ENCODE assay signal across 9 cellular contexts in the genomic region with DNA sequence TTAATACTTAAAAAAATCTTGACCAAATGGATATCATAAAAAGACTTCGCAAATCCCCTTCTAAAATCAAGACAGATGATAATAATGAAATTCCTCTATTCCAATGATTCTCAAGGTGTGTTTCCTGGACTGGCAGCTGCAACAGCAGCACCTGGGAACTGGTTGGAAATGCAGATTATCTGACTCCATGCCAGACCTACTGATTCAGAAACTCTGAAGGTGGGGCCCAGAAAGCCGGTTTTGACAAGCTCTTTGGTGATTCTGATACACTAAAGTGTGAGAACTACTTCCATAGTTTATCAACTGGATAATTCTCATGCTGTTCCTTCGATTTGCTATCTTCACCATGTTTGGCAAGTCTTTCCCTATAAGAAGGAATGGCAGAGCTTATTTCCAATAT.
"Had no signal": no experiment of that assay in that cellular context is flagged by ENCODE, and none has a peak within 500 bp of the region (broad histone marks: within the 10 kb centered on the region; RNA-seq: fewer than 3 reads in every experiment).

No MANE protein-coding gene starts in this region.

- ATAC-seq: HCT116, HepG2 had no signal

- H3K9me3 ChIP-seq: HAP-1 had no signal

- H3K27ac ChIP-seq: GM23248, HL-60 had no signal

- FAIRE-seq: HepG2 had no signal

- H3K27me3 Mint-ChIP-seq: IgD-negative memory B cell had no signal

- H3K9ac ChIP-seq: GM23248 had no signal

- H3K36me3 ChIP-seq: HAP-1 had no signal

- H2AFZ ChIP-seq: GM23248 had no signal

- H3K27ac Mint-ChIP-seq: HFFc6 had no signal

- H3K4me3 Mint-ChIP-seq: HFFc6, IgD-negative memory B cell had no signal

- DNase-seq: GM23248, GOT3, H7, HFFc6 had no signal

- H3K4me3 ChIP-seq: GM23248, HAP-1 had no signal

- H3K4me1 ChIP-seq: HAP-1 had no signal

- H3K4me1 Mint-ChIP-seq: IgD-negative memory B cell had no signal
